8 cellular contexts compared by ENCODE assay signal in the genomic region with DNA sequence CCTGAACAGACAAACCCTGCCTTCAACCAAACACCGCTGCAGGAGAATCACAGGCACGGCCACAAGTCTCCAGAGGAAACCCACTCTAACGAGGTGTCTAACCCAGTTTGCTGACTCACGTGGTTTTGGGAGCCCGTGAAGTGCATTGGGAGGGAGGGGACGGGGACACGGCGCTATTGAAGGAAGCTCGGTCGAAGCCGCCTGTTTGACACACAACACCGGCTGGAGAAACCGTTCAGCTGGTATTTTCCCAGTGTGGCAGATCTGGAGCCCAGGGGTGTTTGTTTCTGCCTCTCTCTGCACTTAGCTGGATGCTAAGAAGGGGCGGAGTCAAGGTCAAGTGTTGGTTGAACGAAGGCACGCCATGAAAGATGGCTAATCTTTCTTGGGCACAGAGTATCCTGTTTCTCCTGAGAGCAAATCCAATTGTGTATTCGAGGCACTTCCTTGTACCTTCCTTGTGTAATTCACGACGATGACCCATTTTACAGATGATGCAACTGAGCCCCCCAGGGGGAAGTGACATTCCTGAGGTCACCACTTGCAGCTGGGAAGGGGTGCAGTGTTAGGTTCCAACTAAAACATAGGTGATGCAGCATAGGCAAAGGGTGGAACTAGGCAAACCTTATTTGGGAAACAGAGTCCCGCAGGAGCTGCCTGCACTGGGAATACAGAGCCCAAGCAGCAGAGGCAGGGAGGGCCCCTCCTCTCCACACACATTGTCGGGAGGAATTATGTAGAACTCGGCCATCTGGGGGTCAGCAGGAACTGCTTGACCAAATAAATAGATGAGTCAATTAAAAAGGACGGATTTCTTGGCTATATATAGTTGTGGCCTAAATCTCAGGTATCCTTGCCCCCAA. TPM values are rescaled to one million over a fixed set of nuclear protein-coding genes. Genes with fewer than 3 reads are reported as not detected.
A peak's percentile ranks its signal among the peaks of the same experiment; 100 is the strongest.
DNase-seq lines count a peak whose midpoint lies in the region; ATAC-seq, FAIRE-seq and TF ChIP-seq lines count a peak whose summit lies in the region.

No MANE protein-coding gene starts in this region.

- 65 to 80% methylated on average over 23 of the region's 23 CpGs for WGBS in lower leg skin, 2 donors

- no peak for TF ChIP-seq POLR2A in gastrocnemius medialis (IDR thresholded peaks at IDR 0.05)
- no peak for TF ChIP-seq POLR2A in lower leg skin (IDR thresholded peaks at IDR 0.05)

- intact Hi-C loops in gastrocnemius medialis (cut with DNase I; ENCODE audit: low total_unique reads) = no loop called here
- intact Hi-C loops in lower leg skin (cut with DNase I; ENCODE audit: low total_unique reads) = no loop called here

- peaks cover 6% of the 10 kb centered on the region for H3K36me3 Mint-ChIP-seq in activated naive CD4-positive, alpha-beta T cell treated with anti-CD3 and anti-CD28 coated beads, Interleukin-2, amount 50 U/mL, for 24 hours

- peak; percentile 75 for FAIRE-seq in GM19239 (lab: Jason Lieb, UNC)

- in situ Hi-C loops in gastrocnemius medialis (cut with MboI; ENCODE audit: low sequenced_read_pairs in 4 of 4) = no loop called here

- peak overlapping the region; percentile 55 for H3K27ac Mint-ChIP-seq in activated naive CD4-positive, alpha-beta T cell treated with anti-CD3 and anti-CD28 coated beads, Interleukin-2, amount 50 U/mL, for 24 hours

- no peaks in the 10 kb centered on the region for H3K9me3 Mint-ChIP-seq in activated naive CD4-positive, alpha-beta T cell treated with anti-CD3 and anti-CD28 coated beads, Interleukin-2, amount 50 U/mL, for 24 hours

- ATAC-seq in gastrocnemius medialis (peak; percentile 40 to 57), HG03095 (IDR thresholded peaks at IDR 0.05; ENCODE audit: unreplicated experiment) (no peak), HG03280 (IDR thresholded peaks at IDR 0.05; ENCODE audit: unreplicated experiment) (no peak)

- H3K9me3 ChIP-seq in gastrocnemius medialis = no peaks in the 10 kb centered on the region

- no peaks in the 10 kb centered on the region for H3K27me3 Mint-ChIP-seq in activated naive CD4-positive, alpha-beta T cell treated with anti-CD3 and anti-CD28 coated beads, Interleukin-2, amount 50 U/mL, for 24 hours

- no peak for DNase-seq in GM19239 (ENCODE audit: insufficient read length, low spot score)
- peak; percentile 36 for DNase-seq in NCI-H2227 (lab: John Stamatoyannopoulos, UW; ENCODE audit: unreplicated experiment)
- DNase-seq in gastrocnemius medialis = peak; percentile 61 to 72
- no peak for DNase-seq in kidney tubule cell (ENCODE audit: low spot score)
- no peak for DNase-seq in lower leg skin (ENCODE audit: low spot score in 2 of 2)

- H3K27ac ChIP-seq in gastrocnemius medialis = peak overlapping the region; percentile 73 to 89 (median 80)

- H3K4me3 ChIP-seq in gastrocnemius medialis (no peak overlapping the region), lower leg skin (ENCODE audit: low read depth, poor library complexity, severe bottlenecking) (no peak overlapping the region)

- H3K4me1 Mint-ChIP-seq in activated naive CD4-positive, alpha-beta T cell treated with anti-CD3 and anti-CD28 coated beads, Interleukin-2, amount 50 U/mL, for 24 hours = peaks cover 77% of the 10 kb centered on the region

- peaks cover 58 to 69% of the 10 kb centered on the region in 2 donors for H3K4me1 ChIP-seq in gastrocnemius medialis

- H3K36me3 ChIP-seq in gastrocnemius medialis = no peaks in the 10 kb centered on the region

- no peaks in the 10 kb centered on the region for H3K27me3 ChIP-seq in gastrocnemius medialis

- H3K4me3 Mint-ChIP-seq in activated naive CD4-positive, alpha-beta T cell treated with anti-CD3 and anti-CD28 coated beads, Interleukin-2, amount 50 U/mL, for 24 hours = peak overlapping the region; percentile 39

- TF ChIP-seq CTCF in gastrocnemius medialis (IDR thresholded peaks at IDR 0.05 in 4 of 5, conservative IDR thresholded peaks at IDR 0.05 in 1 of 5) (no peak), lower leg skin (IDR thresholded peaks at IDR 0.05) (no peak)

RNA-seq across cellular contexts. Expression of a gene that starts 22.5 kb away (rescaled TPM):
- total RNA-seq in gastrocnemius medialis = 100 to 1,000 TPM in 2 of 4 donors, 10 to 100 TPM in 2; 42.1 to 119 (median 88.7) TPM
- total RNA-seq in lower leg skin = 100 to 1,000 TPM in 1 of 4 donors, 10 to 100 TPM in 3; 34.4 to 166 (median 55.2) TPM

Comparison
In these comparisons a context has a peak if more than half of its experiments do, and no peak if none do; other contexts are left out.
1. DNase-seq: peak in NCI-H2227 (single experiment) and gastrocnemius medialis (2 of 2); none in GM19239 (single experiment), kidney tubule cell (single experiment) and lower leg skin (0 of 2).
2. ATAC-seq: peak in gastrocnemius medialis (2 of 2); none in HG03095 (single experiment) and HG03280 (single experiment).